ENCODE assay signal across 19 cellular contexts in genomic region chr10:100485336-100485735, GRCh38. TPM values are rescaled to one million over a fixed set of nuclear protein-coding genes. Genes with fewer than 3 reads are reported as not detected.
A peak's percentile ranks its signal among the peaks of the same experiment; 100 is the strongest.
DNase-seq lines count a peak whose midpoint lies in the region; ATAC-seq, FAIRE-seq and TF ChIP-seq lines count a peak whose summit lies in the region.
"Had no signal": no experiment of that assay in that cellular context is flagged by ENCODE, and none has a peak within 500 bp of the region (broad histone marks: within the 10 kb centered on the region; RNA-seq: fewer than 3 reads in every experiment).

No MANE protein-coding gene starts in this region.

- intact Hi-C loops in Caco-2 (cut with micrococcal nuclease; ENCODE audit: unreplicated experiment) = no loop called here

- H3K36me3 ChIP-seq in CD4-positive, CD25-positive, alpha-beta regulatory T cell (ENCODE audit: control insufficient read depth, insufficient read depth, low read length) = peaks cover 40% of the 10 kb centered on the region
- H3K36me3 ChIP-seq in HUES6 (ENCODE audit: control insufficient read depth, insufficient read depth, low read length) (no peaks in the 10 kb centered on the region), endodermal cell (ENCODE audit: control insufficient read depth, insufficient read depth, low read length) (no peaks in the 10 kb centered on the region), Caco-2 (ENCODE audit: control insufficient read depth, insufficient read depth, low read length) (no peaks in the 10 kb centered on the region)
- H3K36me3 ChIP-seq: MG63, SJCRH30 had no signal

- H3K27ac ChIP-seq in CD4-positive, CD25-positive, alpha-beta regulatory T cell (ENCODE audit: insufficient read depth, low read length, poor library complexity, severe bottlenecking) = no peak overlapping the region
- no peak overlapping the region; the same call in 1 of the 2 replicates for H3K27ac ChIP-seq in HUES6 (ENCODE audit: low read depth, low read length)
- peak overlapping the region; percentile 62 for H3K27ac ChIP-seq in endodermal cell (ENCODE audit: low read depth, low read length)
- H3K27ac ChIP-seq: BLaER1, PC-9, SJCRH30 had no signal

- peaks cover 0 to 1% (median 0%) of the 10 kb centered on the region in 7 donors for H3K9me3 Mint-ChIP-seq in CD4-positive, CD25-positive, alpha-beta regulatory T cell
- H3K9me3 Mint-ChIP-seq in endodermal cell (no peaks in the 10 kb centered on the region), Caco-2 (ENCODE audit: unreplicated experiment) (no peaks in the 10 kb centered on the region)

- peaks cover 0 to 25% (median 8%) of the 10 kb centered on the region in 4 donors for H3K4me1 Mint-ChIP-seq in CD4-positive, CD25-positive, alpha-beta regulatory T cell
- H3K4me1 Mint-ChIP-seq in endodermal cell (peaks cover 40% of the 10 kb centered on the region), Caco-2 (ENCODE audit: low read depth, unreplicated experiment) (peaks cover 13% of the 10 kb centered on the region)

- 2% methylated on average over 5 of the region's 8 CpGs; no CpG with 5 or more reads in 1 of the 2 experiments for WGBS in endodermal cell (ENCODE audit: insufficient coverage in 1 of 2, insufficient read length in 1 of 2), 2 experiments

- no peak for DNase-seq in CD4-positive, CD25-positive, alpha-beta regulatory T cell
- DNase-seq in endodermal cell = peak; percentile 75
- peak; percentile 48 for DNase-seq in iPS-NIHi7 (ENCODE audit: extremely low spot score)
- no peak for DNase-seq in GM19239 (ENCODE audit: insufficient read length, low spot score)
- no peak for DNase-seq in Caco-2
- no peak for DNase-seq in GF-D8 (lab: John Stamatoyannopoulos, UW)
- DNase-seq: Karpas-422, MG63, NCI-H1092, NCI-H146, NCI-H2081 treated with DMSO at 0.1 percent for 48 hours, NCI-H510A, NCI-H774, PC-9, SJCRH30 had no signal

- CTCF ChIA-PET in Caco-2 (lab: Charles Lee) = interaction anchor here (1.0 kb wide), 1 partner anchor 33 kb away, joined by 3 read pairs; no protein-coding TSS in a partner anchor

- no TSS peak for BruUV-seq in Caco-2 (replicated peaks; lab: Mats Ljungman, UMichigan)

- peaks cover 19% of the 10 kb centered on the region for H3K4me1 ChIP-seq in CD4-positive, CD25-positive, alpha-beta regulatory T cell (ENCODE audit: control insufficient read depth, insufficient read depth, low read length, poor library complexity, severe bottlenecking)
- H3K4me1 ChIP-seq in HUES6 (ENCODE audit: control insufficient read depth, insufficient read depth, low read length) (peaks cover 39% of the 10 kb centered on the region), endodermal cell (ENCODE audit: control insufficient read depth, insufficient read depth, low read length) (peaks cover 28% of the 10 kb centered on the region), Caco-2 (no peaks in the 10 kb centered on the region)

- H3K9ac ChIP-seq in HUES6 (ENCODE audit: low read length) (peak overlapping the region; percentile 46), endodermal cell (ENCODE audit: extremely low read depth, low read length, poor library complexity, severe bottlenecking) (no peak overlapping the region)
- H3K9ac ChIP-seq: BLaER1 had no signal

- H3K4me3 Mint-ChIP-seq in CD4-positive, CD25-positive, alpha-beta regulatory T cell = peak overlapping the region in 1 of 4 donors; percentile 58
- H3K4me3 Mint-ChIP-seq in endodermal cell (peak overlapping the region; percentile 16), Caco-2 (ENCODE audit: unreplicated experiment) (no peak overlapping the region)

- no peak for FAIRE-seq in GM19239 (lab: Jason Lieb, UNC)
- FAIRE-seq: A204.1 had no signal

- no peak for ATAC-seq in CD4-positive, CD25-positive, alpha-beta regulatory T cell (ENCODE audit: low read depth in 2 of 2)
- no peak for ATAC-seq in HG02938 (IDR thresholded peaks at IDR 0.05; ENCODE audit: unreplicated experiment)

- no peak for TF ChIP-seq CTCF in endodermal cell (conservative IDR thresholded peaks at IDR 0.05)
- TF ChIP-seq CTCF in Caco-2 (IDR thresholded peaks at IDR 0.05; ENCODE audit: insufficient read depth in 1 of 2, low read depth in 1 of 2, low read length in 1 of 2, severe bottlenecking in 1 of 2, unreplicated experiment in 1 of 2) = no peak

- H3K36me3 Mint-ChIP-seq in CD4-positive, CD25-positive, alpha-beta regulatory T cell = peaks cover 39% of the 10 kb centered on the region
- H3K36me3 Mint-ChIP-seq in endodermal cell (ENCODE audit: low read depth) = peaks cover 17% of the 10 kb centered on the region
- peaks cover 7% of the 10 kb centered on the region for H3K36me3 Mint-ChIP-seq in Caco-2 (ENCODE audit: insufficient read depth, unreplicated experiment)

- no peak overlapping the region for H3K4me3 ChIP-seq in CD4-positive, CD25-positive, alpha-beta regulatory T cell (ENCODE audit: low read depth, low read length)
- peak overlapping the region; percentile 5 for H3K4me3 ChIP-seq in HUES6 (ENCODE audit: low read depth, low read length)
- no peak overlapping the region for H3K4me3 ChIP-seq in endodermal cell (ENCODE audit: low read length)
- no peak overlapping the region for H3K4me3 ChIP-seq in Caco-2 (ENCODE audit: low read depth, low read length)
- H3K4me3 ChIP-seq: BLaER1, MG63, PC-9, SJCRH30 had no signal

- H3K27me3 Mint-ChIP-seq in CD4-positive, CD25-positive, alpha-beta regulatory T cell = peaks cover 14% of the 10 kb centered on the region
- H3K27me3 Mint-ChIP-seq in endodermal cell (ENCODE audit: insufficient read depth) (peaks cover 99% of the 10 kb centered on the region), Caco-2 (ENCODE audit: insufficient read depth, unreplicated experiment) (peaks cover 4% of the 10 kb centered on the region)

- H3K9me3 ChIP-seq in CD4-positive, CD25-positive, alpha-beta regulatory T cell (ENCODE audit: control insufficient read depth in 2 of 2, low read length in 2 of 2) = no peaks in the 10 kb centered on the region
- no peaks in the 10 kb centered on the region for H3K9me3 ChIP-seq in HUES6 (ENCODE audit: control insufficient read depth, insufficient read depth, low read depth, low read length)
- H3K9me3 ChIP-seq in endodermal cell (ENCODE audit: control insufficient read depth, low read length) = no peaks in the 10 kb centered on the region
- no peaks in the 10 kb centered on the region for H3K9me3 ChIP-seq in Caco-2
- H3K9me3 ChIP-seq: BLaER1, MG63, SJCRH30 had no signal

- POLR2A ChIA-PET in Caco-2 (lab: Charles Lee) = no interaction called here

- H3K27ac Mint-ChIP-seq in CD4-positive, CD25-positive, alpha-beta regulatory T cell = peak overlapping the region in 2 of 3 donors; percentile 20 to 60
- H3K27ac Mint-ChIP-seq in endodermal cell = no peak overlapping the region
- no peak overlapping the region for H3K27ac Mint-ChIP-seq in Caco-2 (ENCODE audit: unreplicated experiment)

- peaks cover 7% of the 10 kb centered on the region for H3K27me3 ChIP-seq in CD4-positive, CD25-positive, alpha-beta regulatory T cell (ENCODE audit: control insufficient read depth, insufficient read depth, low read length)
- H3K27me3 ChIP-seq in HUES6 (ENCODE audit: control insufficient read depth, insufficient read depth, low read length) (peaks cover 94% of the 10 kb centered on the region), endodermal cell (ENCODE audit: control insufficient read depth, insufficient read depth, low read length, poor library complexity, severe bottlenecking) (peaks cover 97% of the 10 kb centered on the region), Caco-2 (replicated peaks; ENCODE audit: control insufficient read depth, insufficient read depth, low read length) (no peaks in the 10 kb centered on the region; the same call in 1 of the 2 replicates)

RNA-seq across cellular contexts. Expression of gene WNT8B, which starts 22.5 kb away (rescaled TPM):
- not detected for total RNA-seq in CD4-positive, CD25-positive, alpha-beta regulatory T cell
- polyA plus RNA-seq in CD4-positive, CD25-positive, alpha-beta regulatory T cell = under 1 TPM in 1 of 4 donors, not detected in 3; 0.07 TPM
- total RNA-seq in endodermal cell = under 1 TPM in 1 of 2 donors, not detected in 1; 0.13 TPM
- polyA plus RNA-seq in endodermal cell (2013, experiment 1 of 2) = 25.0 TPM
- 23.5 TPM for polyA plus RNA-seq in endodermal cell (2013, experiment 2 of 2)
- total RNA-seq in Caco-2 (2022) = 0.14 TPM in 1 of 2 replicates, not detected in the other
- total RNA-seq: PC-9, SJCRH30 had no signal

RNA-seq across cellular contexts. Expression of gene SEC31B, which starts 34.3 kb away (rescaled TPM):
- total RNA-seq in CD4-positive, CD25-positive, alpha-beta regulatory T cell = 73.3 TPM
- 1 to 10 TPM; 1.2 to 3.0 (median 2.6) TPM for polyA plus RNA-seq in CD4-positive, CD25-positive, alpha-beta regulatory T cell
- total RNA-seq in endodermal cell = 10 to 100 TPM in 1 of 2 donors, 1 to 10 TPM in 1; 9.0 to 13.6 TPM
- 14.0 TPM for polyA plus RNA-seq in endodermal cell (2013, experiment 1 of 2)
- 13.4 TPM for polyA plus RNA-seq in endodermal cell (2013, experiment 2 of 2)
- 5.1 and 7.0 TPM in 2 replicates for total RNA-seq in Caco-2 (2022)

RNA-seq across cellular contexts. Expression of gene NDUFB8, which starts 44.3 kb away (rescaled TPM):
- 183 TPM for total RNA-seq in CD4-positive, CD25-positive, alpha-beta regulatory T cell
- polyA plus RNA-seq in CD4-positive, CD25-positive, alpha-beta regulatory T cell = 100 to 1,000 TPM; 517 to 714 (median 622) TPM
- 100 to 1,000 TPM; 162 to 192 TPM for total RNA-seq in endodermal cell
- 196 TPM for polyA plus RNA-seq in endodermal cell (2013, experiment 1 of 2)
- 185 TPM for polyA plus RNA-seq in endodermal cell (2013, experiment 2 of 2)
- total RNA-seq in Caco-2 (2022) = 249 and 255 TPM in 2 replicates

RNA-seq across cellular contexts. Expression of gene HIF1AN, which starts 50.4 kb away (rescaled TPM):
- 42.9 TPM for total RNA-seq in CD4-positive, CD25-positive, alpha-beta regulatory T cell
- 10 to 100 TPM; 30.0 to 36.1 (median 31.9) TPM for polyA plus RNA-seq in CD4-positive, CD25-positive, alpha-beta regulatory T cell
- total RNA-seq in endodermal cell = 10 to 100 TPM; 51.8 to 58.8 TPM
- polyA plus RNA-seq in endodermal cell (2013, experiment 1 of 2) = 28.9 TPM
- 22.4 TPM for polyA plus RNA-seq in endodermal cell (2013, experiment 2 of 2)
- 71.2 and 72.5 TPM in 2 replicates for total RNA-seq in Caco-2 (2022)

Comparison
In these comparisons a context has a peak if more than half of its experiments do, and no peak if none do; other contexts are left out.
1. DNase-seq: peak in endodermal cell (single experiment) and iPS-NIHi7 (single experiment); none in CD4-positive, CD25-positive, alpha-beta regulatory T cell (0 of 3), GM19239 (single experiment), Caco-2 (0 of 2) and GF-D8 (single experiment).
2. H3K27ac Mint-ChIP-seq: peak in CD4-positive, CD25-positive, alpha-beta regulatory T cell (2 of 3); none in endodermal cell (single experiment) and Caco-2 (single experiment).